ENCODE assay signal across 1 cellular context in the genomic region with DNA sequence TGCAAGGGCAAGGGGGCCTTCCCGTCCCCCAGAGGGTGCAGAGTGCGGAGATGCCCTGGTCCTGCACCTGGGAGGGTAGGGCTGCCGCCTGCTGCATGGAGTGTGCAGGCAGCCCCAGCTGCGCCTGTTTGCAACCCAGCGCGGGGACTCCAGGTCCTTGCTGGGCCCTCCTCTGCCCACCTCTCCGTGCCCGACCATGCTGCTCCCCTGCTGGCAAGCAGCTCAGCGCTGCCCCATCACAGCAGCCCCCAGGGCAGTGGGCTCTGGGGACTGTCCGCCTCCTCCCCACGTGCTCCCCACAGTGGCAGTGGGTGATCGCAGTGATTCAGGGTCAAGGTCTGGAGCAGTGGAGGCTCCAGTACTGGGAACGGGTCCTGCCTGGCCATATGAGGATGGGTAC.
TF ChIP-seq lines count a peak whose summit lies in the region.

No MANE protein-coding gene starts in this region.

TF ChIP-seq in H1, 55 proteins besides CTCF, POLR2A, EP300 and RAD21:
- TF ChIP-seq ASH2L (IDR thresholded peaks at IDR 0.05; ENCODE audit: low read length): no peak
- no peak for TF ChIP-seq TAF1 (IDR thresholded peaks at IDR 0.05; ENCODE audit: low read depth, low read length)
- no peak for TF ChIP-seq CREB1 (IDR thresholded peaks at IDR 0.05)
- TF ChIP-seq, protein P1, sequence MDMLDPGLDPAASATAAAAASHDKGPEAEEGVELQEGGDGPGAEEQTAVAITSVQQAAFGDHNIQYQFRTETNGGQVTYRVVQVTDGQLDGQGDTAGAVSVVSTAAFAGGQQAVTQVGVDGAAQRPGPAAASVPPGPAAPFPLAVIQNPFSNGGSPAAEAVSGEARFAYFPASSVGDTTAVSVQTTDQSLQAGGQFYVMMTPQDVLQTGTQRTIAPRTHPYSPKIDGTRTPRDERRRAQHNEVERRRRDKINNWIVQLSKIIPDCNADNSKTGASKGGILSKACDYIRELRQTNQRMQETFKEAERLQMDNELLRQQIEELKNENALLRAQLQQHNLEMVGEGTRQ (IDR thresholded peaks at IDR 0.05; ENCODE audit: low read length): no peak
- TF ChIP-seq CBX8 (IDR thresholded peaks at IDR 0.05; ENCODE audit: borderline replicate concordance, low read depth, low read length): no peak
- TF ChIP-seq SP1 (IDR thresholded peaks at IDR 0.05; ENCODE audit: low read depth, low read length): no peak
- TF ChIP-seq KDM4A (IDR thresholded peaks at IDR 0.05; ENCODE audit: low read depth, low read length, severe bottlenecking): no peak
- no peak for TF ChIP-seq RXRA (IDR thresholded peaks at IDR 0.05; ENCODE audit: insufficient read depth, low read depth, low read length)
- no peak for TF ChIP-seq SIRT6 (IDR thresholded peaks at IDR 0.05; ENCODE audit: low read length)
- TF ChIP-seq RFX5 (IDR thresholded peaks at IDR 0.05; ENCODE audit: borderline replicate concordance, low read depth, low read length): no peak
- no peak for TF ChIP-seq TEAD4 (IDR thresholded peaks at IDR 0.05; ENCODE audit: low read depth, low read length)
- TF ChIP-seq SP2 (IDR thresholded peaks at IDR 0.05; ENCODE audit: low read length): no peak
- no peak for TF ChIP-seq GABPA (IDR thresholded peaks at IDR 0.05; ENCODE audit: borderline replicate concordance, insufficient read depth, low read length)
- no peak for TF ChIP-seq CEBPB (IDR thresholded peaks at IDR 0.05; ENCODE audit: low read depth, low read length)
- no peak for TF ChIP-seq CHD1 (IDR thresholded peaks at IDR 0.05; ENCODE audit: low read depth, low read length)
- no peak for TF ChIP-seq TCF12 (IDR thresholded peaks at IDR 0.05; ENCODE audit: low read depth, low read length)
- TF ChIP-seq CTBP2 (IDR thresholded peaks at IDR 0.05; ENCODE audit: borderline replicate concordance, insufficient read depth, insufficient read length, low read length): no peak
